13 cellular contexts compared by ENCODE assay signal in genomic region chr7:40763319-40764287, GRCh38.
DNase-seq lines count a peak whose midpoint lies in the region; ATAC-seq and TF ChIP-seq lines count a peak whose summit lies in the region.
"Had no signal": no experiment of that assay in that cellular context is flagged by ENCODE, and none has a peak within 500 bp of the region (broad histone marks: within the 10 kb centered on the region; RNA-seq: fewer than 3 reads in every experiment).

No MANE protein-coding gene starts in this region.

- no peak overlapping the region for H3K4me3 Mint-ChIP-seq in naive thymus-derived CD8-positive, alpha-beta T cell

- no peak for ATAC-seq in naive thymus-derived CD8-positive, alpha-beta T cell

- CTCF ChIA-PET in OCI-LY7 (lab: Charles Lee; ENCODE audit: unreplicated experiment), result no interaction called here

- H3K9me3 ChIP-seq in OCI-LY7 (ENCODE audit: low read length) (no peaks in the 10 kb centered on the region), smooth muscle cell (replicated peaks; ENCODE audit: low read depth) (no peaks in the 10 kb centered on the region)

- no peaks in the 10 kb centered on the region for H3K27me3 ChIP-seq in smooth muscle cell (ENCODE audit: low read depth)

- H3K9ac ChIP-seq in smooth muscle cell (ENCODE audit: low read depth), result peak overlapping the region; percentile 11

- WGBS in smooth muscle cell (ENCODE audit: low lambda C conversion rate), result 51% methylated on average over 9 of the region's 9 CpGs

- no peak overlapping the region for H2AFZ ChIP-seq in OCI-LY7 (ENCODE audit: low read length)
- peak overlapping the region; percentile 38 for H2AFZ ChIP-seq in smooth muscle cell (ENCODE audit: low read depth)

- no peaks in the 10 kb centered on the region for H3F3A ChIP-seq in smooth muscle cell (ENCODE audit: low read depth)

- H3K27me3 Mint-ChIP-seq in naive thymus-derived CD8-positive, alpha-beta T cell, result peaks cover 0 to 7% (median 0%) of the 10 kb centered on the region in 5 donors

- H3K4me2 ChIP-seq in OCI-LY7 (ENCODE audit: low read length), result no peak overlapping the region
- peak overlapping the region; percentile 70 for H3K4me2 ChIP-seq in smooth muscle cell

- no peaks in the 10 kb centered on the region for H4K20me1 ChIP-seq in OCI-LY7 (ENCODE audit: insufficient read depth, low read length)
- H4K20me1 ChIP-seq in smooth muscle cell (ENCODE audit: low read depth), result no peaks in the 10 kb centered on the region

- POLR2A ChIA-PET in OCI-LY7 (lab: Charles Lee), result no interaction called here
- POLR2A ChIA-PET in naive thymus-derived CD8-positive, alpha-beta T cell (lab: Charles Lee), result no interaction called here

- H3K36me3 ChIP-seq in OCI-LY7 (ENCODE audit: insufficient read depth, low read length) (no peaks in the 10 kb centered on the region), smooth muscle cell (ENCODE audit: low read depth) (no peaks in the 10 kb centered on the region)

- peaks cover 0 to 3% (median 0%) of the 10 kb centered on the region in 4 donors for H3K4me1 Mint-ChIP-seq in naive thymus-derived CD8-positive, alpha-beta T cell

- H3K4me1 ChIP-seq in OCI-LY7 (ENCODE audit: insufficient read depth, low read length, poor library complexity, severe bottlenecking) (peaks cover 23% of the 10 kb centered on the region), smooth muscle cell (ENCODE audit: low read depth) (peaks cover 30% of the 10 kb centered on the region)

- BruUV-seq in OCI-LY7 (replicated peaks; lab: Mats Ljungman, UMichigan), result no TSS peak

- no peak overlapping the region for H3K27ac Mint-ChIP-seq in naive thymus-derived CD8-positive, alpha-beta T cell

- no peaks in the 10 kb centered on the region for H3K9me3 Mint-ChIP-seq in naive thymus-derived CD8-positive, alpha-beta T cell

- intact Hi-C loops in OCI-LY7 (cut with micrococcal nuclease; ENCODE audit: unreplicated experiment), result no loop called here

- H3K9me2 ChIP-seq in OCI-LY7 (ENCODE audit: insufficient read depth, low read length), result no peaks in the 10 kb centered on the region

- H3K4me3 ChIP-seq in OCI-LY7 (ENCODE audit: low read depth, low read length, poor library complexity, severe bottlenecking), result no peak overlapping the region
- H3K4me3 ChIP-seq in smooth muscle cell, result no peak overlapping the region

- H3K27ac ChIP-seq in OCI-LY7 (ENCODE audit: low read depth, low read length, poor library complexity, severe bottlenecking) (no peak overlapping the region), smooth muscle cell (ENCODE audit: low read depth) (peak overlapping the region; percentile 67)

- 0 out of 2 replicates have a peak, but pooled peaks have one; percentile 21 for TF ChIP-seq CTCF in OCI-LY7 (conservative IDR thresholded peaks at IDR 0.05; ENCODE audit: low read length)
- TF ChIP-seq CTCF in smooth muscle cell (IDR thresholded peaks at IDR 0.05; ENCODE audit: borderline replicate concordance, insufficient read depth, poor library complexity, severe bottlenecking), result peak; percentile 35

- H3K36me3 Mint-ChIP-seq in naive thymus-derived CD8-positive, alpha-beta T cell, result no peaks in the 10 kb centered on the region

- peak; percentile 50 for DNase-seq in GM04504 (ENCODE audit: low read depth)
- DNase-seq in OCI-LY7 (ENCODE audit: low spot score), result peak; percentile 13
- peak; percentile 97 for DNase-seq in fibroblast of gingiva (ENCODE audit: low read depth)
- DNase-seq in smooth muscle cell (lab: John Stamatoyannopoulos, UW; ENCODE audit: unreplicated experiment), result no peak
- no peak for DNase-seq in naive thymus-derived CD8-positive, alpha-beta T cell
- no peak for DNase-seq in activated CD4-positive, alpha-beta T cell treated with anti-CD3 and anti-CD28 coated beads, Interleukin-2, amount 50 U/mL, for 4 hours
- DNase-seq in NK-92 treated with Interleukin-12 subunit alpha and Interleukin-12 subunit beta, amount 100 ng/mL, for 24 hours (lab: John Stamatoyannopoulos, UW), result no peak
- DNase-seq: activated T-cell treated with anti-CD3 and anti-CD28 coated beads, Interleukin-2, amount 50 U/mL, for 48 hours; cortex of kidney; GDM1; NCI-H446 treated with DMSO at 0.1 percent for 48 hours; nucleus accumbens; T1000 had no signal

- no peaks in the 10 kb centered on the region for H3K79me2 ChIP-seq in OCI-LY7 (ENCODE audit: insufficient read depth, low read depth, low read length)
- no peaks in the 10 kb centered on the region for H3K79me2 ChIP-seq in smooth muscle cell (ENCODE audit: low read depth)

Comparison
In these comparisons a context has a peak if more than half of its experiments do, and no peak if none do; other contexts are left out.
1. DNase-seq: peak in GM04504 (single experiment), OCI-LY7 (single experiment) and fibroblast of gingiva (single experiment); none in smooth muscle cell (single experiment), naive thymus-derived CD8-positive, alpha-beta T cell (0 of 10), activated CD4-positive, alpha-beta T cell treated with anti-CD3 and anti-CD28 coated beads, Interleukin-2, amount 50 U/mL, for 4 hours (0 of 2) and NK-92 treated with Interleukin-12 subunit alpha and Interleukin-12 subunit beta, amount 100 ng/mL, for 24 hours (single experiment).